1 cellular context compared by ENCODE assay signal in genomic region chr1:72283204-72284083, GRCh38.
TF ChIP-seq lines count a peak whose summit lies in the region.

No MANE protein-coding gene starts in this region.

TF ChIP-seq in GM23338, 12 proteins besides CTCF, POLR2A, EP300 and RAD21 (continued from another document):
- TF ChIP-seq ZNF462 (CRISPR knock-in tag; IDR thresholded peaks at IDR 0.05), result no peak
- no peak for TF ChIP-seq CREB1 (CRISPR knock-in tag; IDR thresholded peaks at IDR 0.05; ENCODE audit: low read depth)
TF ChIP-seq in GM23338: peak in this region for 0.
